ENCODE assay signal across 19 cellular contexts in the genomic region with DNA sequence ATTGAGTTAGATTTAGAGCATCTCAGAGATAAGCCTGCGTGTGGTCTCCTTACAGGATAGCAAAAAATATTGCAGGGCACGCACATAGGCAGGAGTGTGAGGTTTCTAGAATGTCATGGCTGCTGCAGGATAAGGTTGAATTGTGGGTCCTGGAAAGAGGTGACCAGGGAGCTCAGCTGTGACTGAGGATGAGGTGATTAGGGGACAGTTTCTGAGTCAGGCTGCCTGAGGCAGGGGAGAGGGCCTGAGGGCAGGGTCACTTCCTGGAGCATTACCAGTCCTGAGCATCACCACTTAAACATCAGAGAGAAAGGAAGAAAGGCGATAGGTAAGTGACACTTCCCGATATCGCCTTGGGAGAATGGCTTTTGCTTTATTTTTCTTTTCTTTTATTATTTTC.
"Had no signal": no experiment of that assay in that cellular context is flagged by ENCODE, and none has a peak within 500 bp of the region (broad histone marks: within the 10 kb centered on the region; RNA-seq: fewer than 3 reads in every experiment).

No MANE protein-coding gene starts in this region.

- H2AFZ ChIP-seq: hepatocyte had no signal

- H3K36me3 ChIP-seq: pancreas, right lobe of liver, thoracic aorta, upper lobe of left lung had no signal

- H3K36me3 Mint-ChIP-seq: activated naive CD8-positive, alpha-beta T cell; stimulated activated effector memory CD8-positive, alpha-beta T cell treated with anti-CD3 and anti-CD28 coated beads, Interleukin-12 subunit alpha, Interleukin-12 subunit beta, amount 100 ng/mL, for 72 hours had no signal

- H3K4me3 ChIP-seq: hepatocyte, lung, pancreas, right lobe of liver, smooth muscle cell, thoracic aorta, upper lobe of left lung had no signal

- DNase-seq: activated CD4-positive, alpha-beta T cell treated with anti-CD3 and anti-CD28 coated beads for 36 hours; activated CD4-positive, alpha-beta T cell treated with anti-CD3 and anti-CD28 coated beads, Interleukin-2, amount 50 U/mL, for 48 hours; activated gamma-delta T cell; effector CD8-positive, alpha-beta T cell; foreskin fibroblast; right lobe of liver; stimulated activated CD4-positive, alpha-beta T cell treated with anti-CD3 and anti-CD28 coated beads, Interleukin-4, amount 100 ng/mL, for 24 hours; upper lobe of left lung had no signal

- H3K4me2 ChIP-seq: hepatocyte, smooth muscle cell had no signal

- H3K27ac ChIP-seq: hepatocyte, pancreas, right lobe of liver, thoracic aorta, upper lobe of left lung had no signal

- H3K9me3 Mint-ChIP-seq: dendritic cell treated with granulocyte-macrophage colony-stimulating factor and Interleukin-4, amounts not matched to agents 40 ng/mL and 50 ng/mL, for 4 days; neural crest cell; T-helper 2 cell treated with Interferon-gamma antibody and Interleukin-4, amounts not matched to agents 5 μg/mL and 100 μg/mL, for 36 hours had no signal

- H3K9me3 ChIP-seq: pancreas, right lobe of liver, thoracic aorta, upper lobe of left lung had no signal

- H3K4me1 Mint-ChIP-seq: activated CD4-positive, alpha-beta T cell treated with anti-CD3 and anti-CD28 coated beads for 36 hours; stimulated activated effector memory CD8-positive, alpha-beta T cell treated with anti-CD3 and anti-CD28 coated beads, Interleukin-12 subunit alpha, Interleukin-12 subunit beta, amount 100 ng/mL, for 72 hours had no signal

- H3K27ac Mint-ChIP-seq: activated CD4-positive, alpha-beta T cell treated with anti-CD3 and anti-CD28 coated beads for 36 hours; activated naive CD8-positive, alpha-beta T cell; dendritic cell treated with granulocyte-macrophage colony-stimulating factor and Interleukin-4, amounts not matched to agents 40 ng/mL and 50 ng/mL, for 4 days; stimulated activated effector memory CD8-positive, alpha-beta T cell treated with anti-CD3 and anti-CD28 coated beads, Interleukin-12 subunit alpha, Interleukin-12 subunit beta, amount 100 ng/mL, for 72 hours; T-helper 2 cell treated with Interferon-gamma antibody and Interleukin-4, amounts not matched to agents 5 μg/mL and 100 μg/mL, for 36 hours had no signal

- H3K27me3 ChIP-seq: hepatocyte, pancreas, right lobe of liver, upper lobe of left lung had no signal

- H3K4me1 ChIP-seq: right lobe of liver, upper lobe of left lung had no signal

- H3K27me3 Mint-ChIP-seq: activated CD4-positive, alpha-beta T cell treated with anti-CD3 and anti-CD28 coated beads for 36 hours; activated naive CD8-positive, alpha-beta T cell; dendritic cell treated with granulocyte-macrophage colony-stimulating factor and Interleukin-4, amounts not matched to agents 40 ng/mL and 50 ng/mL, for 4 days had no signal

- H3K4me3 Mint-ChIP-seq: activated CD4-positive, alpha-beta T cell treated with anti-CD3 and anti-CD28 coated beads for 36 hours; activated naive CD8-positive, alpha-beta T cell; dendritic cell treated with granulocyte-macrophage colony-stimulating factor and Interleukin-4, amounts not matched to agents 40 ng/mL and 50 ng/mL, for 4 days; neural crest cell; stimulated activated effector memory CD8-positive, alpha-beta T cell treated with anti-CD3 and anti-CD28 coated beads, Interleukin-12 subunit alpha, Interleukin-12 subunit beta, amount 100 ng/mL, for 72 hours; T-helper 2 cell treated with Interferon-gamma antibody and Interleukin-4, amounts not matched to agents 5 μg/mL and 100 μg/mL, for 36 hours had no signal

- ATAC-seq: activated CD4-positive, alpha-beta T cell treated with anti-CD3 and anti-CD28 coated beads for 36 hours; left lobe of liver; pancreas; right lobe of liver; stimulated activated effector memory CD8-positive, alpha-beta T cell treated with anti-CD3 and anti-CD28 coated beads, Interleukin-12 subunit alpha, Interleukin-12 subunit beta, amount 100 ng/mL, for 72 hours had no signal
